In the genomic region with DNA sequence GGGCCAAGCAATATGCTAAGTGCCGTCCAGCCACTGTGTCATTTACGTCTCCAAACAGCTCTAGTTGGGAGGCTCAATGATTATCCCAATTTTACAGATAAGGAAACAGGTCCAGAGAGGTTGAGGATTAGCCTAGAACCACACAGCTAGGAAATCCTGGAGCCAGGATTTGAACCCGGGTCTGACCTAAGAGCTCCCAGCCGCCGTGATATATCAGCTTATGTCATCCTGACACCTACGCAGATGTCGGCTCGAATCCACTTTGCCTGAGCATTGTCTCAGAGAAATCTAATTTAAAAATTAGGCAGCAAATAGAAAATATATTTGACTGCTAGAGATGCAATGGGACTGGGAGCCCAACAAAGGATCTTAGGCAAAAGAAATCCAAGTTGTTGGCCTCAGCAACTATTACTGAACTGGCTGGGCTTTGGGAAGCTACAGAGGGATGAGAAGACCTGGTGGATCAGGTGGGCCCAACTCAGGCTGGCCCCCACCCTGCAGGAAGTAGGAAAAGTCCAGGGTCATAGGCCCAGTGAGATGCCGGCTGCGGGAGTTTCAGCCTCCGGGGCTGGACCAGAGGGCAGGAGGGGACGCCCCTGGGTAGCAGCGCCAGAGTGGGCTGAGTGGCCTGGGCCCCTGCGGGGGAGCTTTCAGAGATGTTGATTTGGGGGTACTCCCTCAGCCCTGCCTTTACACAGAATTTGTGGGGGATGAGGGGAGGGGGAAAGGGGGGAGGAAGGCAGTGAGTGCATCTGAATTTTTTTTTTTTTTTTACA, we compare ENCODE assay signal across 9 cellular contexts. TPM values are rescaled to one million over a fixed set of nuclear protein-coding genes. Genes with fewer than 3 reads are reported as not detected.
DNase-seq lines count a peak whose midpoint lies in the region; ATAC-seq, FAIRE-seq and TF ChIP-seq lines count a peak whose summit lies in the region.
"Had no signal": no experiment of that assay in that cellular context is flagged by ENCODE, and none has a peak within 500 bp of the region (broad histone marks: within the 10 kb centered on the region; RNA-seq: fewer than 3 reads in every experiment).

No MANE protein-coding gene starts in this region.

- H3K4me3 ChIP-seq in HL-60 (replicated peaks; ENCODE audit: insufficient read depth, low read length) = no peak overlapping the region
- no peak overlapping the region for H3K4me3 ChIP-seq in bronchial epithelial cell (ENCODE audit: low read depth, low read length)

- no peak for FAIRE-seq in bronchial epithelial cell (lab: Jason Lieb, UNC)
- FAIRE-seq: endometrium had no signal

- H3K27ac ChIP-seq in HL-60 (replicated peaks) = peak overlapping the region; percentile 50

- DNase-seq in HL-60 (ENCODE audit: low read depth in 1 of 2, low spot score in 1 of 2) (no peak), bronchial epithelial cell (ENCODE audit: low read depth) (peak; percentile 12), NCI-H1092 treated with DMSO at 0.1 percent for 48 hours (lab: John Stamatoyannopoulos, UW) (no peak)
- peak; percentile 72 for DNase-seq in stimulated activated CD8-positive, alpha-beta memory T cell treated with anti-CD3 and anti-CD28 coated beads, Interleukin-4, amount 100 ng/mL, for 48 hours
- no peak for DNase-seq in effector CD8-positive, alpha-beta T cell (lab: John Stamatoyannopoulos, UW)

- H3K36me3 ChIP-seq in bronchial epithelial cell (ENCODE audit: control insufficient read depth, insufficient read depth, low read length) = peaks cover 14% of the 10 kb centered on the region

- TF ChIP-seq CTCF in HL-60 (IDR thresholded peaks at IDR 0.05; ENCODE audit: insufficient read depth, low read length) = no peak
- no peak for TF ChIP-seq CTCF in bronchial epithelial cell (IDR thresholded peaks at IDR 0.05; ENCODE audit: insufficient read depth, low read length, severe bottlenecking)

- H3K27me3 ChIP-seq in HL-60 (ENCODE audit: insufficient read depth, poor library complexity, severe bottlenecking) (no peaks in the 10 kb centered on the region), bronchial epithelial cell (ENCODE audit: control insufficient read depth, insufficient read depth, low read length) (no peaks in the 10 kb centered on the region)

- ATAC-seq in GM21367 (IDR thresholded peaks at IDR 0.05; ENCODE audit: unreplicated experiment) (peak; percentile 11), HG02870 (IDR thresholded peaks at IDR 0.05; ENCODE audit: unreplicated experiment) (no peak), HG03045 (IDR thresholded peaks at IDR 0.05; ENCODE audit: unreplicated experiment) (no peak)

RNA-seq across cellular contexts. Expression of gene IL21R, which starts 35.1 kb away (rescaled TPM):
- not detected in 2 replicates for total RNA-seq in bronchial epithelial cell

RNA-seq across cellular contexts. Expression of gene IL4R, which starts 53.1 kb away (rescaled TPM):
- 25.8 and 32.9 TPM in 2 replicates for total RNA-seq in bronchial epithelial cell

Comparison
In these comparisons a context has a peak if more than half of its experiments do, and no peak if none do; other contexts are left out.
1. DNase-seq: peak in bronchial epithelial cell (single experiment) and stimulated activated CD8-positive, alpha-beta memory T cell treated with anti-CD3 and anti-CD28 coated beads, Interleukin-4, amount 100 ng/mL, for 48 hours (single experiment); none in HL-60 (0 of 2), NCI-H1092 treated with DMSO at 0.1 percent for 48 hours (single experiment) and effector CD8-positive, alpha-beta T cell (single experiment).